ENCODE assay signal across 1 cellular context in genomic region chr7:115840702-115841101, GRCh38.
TF ChIP-seq lines count a peak whose summit lies in the region.

No MANE protein-coding gene starts in this region.

TF ChIP-seq in HCT116, 20 proteins besides CTCF, POLR2A, EP300 and RAD21:
- TF ChIP-seq, protein P1, sequence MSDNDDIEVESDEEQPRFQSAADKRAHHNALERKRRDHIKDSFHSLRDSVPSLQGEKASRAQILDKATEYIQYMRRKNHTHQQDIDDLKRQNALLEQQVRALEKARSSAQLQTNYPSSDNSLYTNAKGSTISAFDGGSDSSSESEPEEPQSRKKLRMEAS (IDR thresholded peaks at IDR 0.05) = no peak
- TF ChIP-seq JUND (IDR thresholded peaks at IDR 0.05) (no peak), FOSL1 (IDR thresholded peaks at IDR 0.05; ENCODE audit: low read depth) (no peak), POLR2AphosphoS5 (IDR thresholded peaks at IDR 0.05; ENCODE audit: low read depth, low read length) (no peak), EZH2phosphoT487 (IDR thresholded peaks at IDR 0.05; ENCODE audit: borderline replicate concordance) (no peak), SP1 (IDR thresholded peaks at IDR 0.05; ENCODE audit: low read depth) (no peak), SRF (IDR thresholded peaks at IDR 0.05; ENCODE audit: low read depth) (no peak), ELF1 (IDR thresholded peaks at IDR 0.05; ENCODE audit: borderline replicate concordance, low read depth) (no peak), ZNF274 (IDR thresholded peaks at IDR 0.05; ENCODE audit: low read depth, low read length) (no peak), CBX3 (IDR thresholded peaks at IDR 0.05; ENCODE audit: low read depth) (no peak), EGR1 (IDR thresholded peaks at IDR 0.05; ENCODE audit: low read depth) (no peak), ZFX (IDR thresholded peaks at IDR 0.05) (no peak), ATF3 (IDR thresholded peaks at IDR 0.05) (no peak), REST (IDR thresholded peaks at IDR 0.05; ENCODE audit: low read depth) (no peak), TCF7L2 (IDR thresholded peaks at IDR 0.05; ENCODE audit: borderline replicate concordance, extremely low read depth, insufficient read depth, insufficient read length) (no peak)
- TF ChIP-seq, protein P2, sequence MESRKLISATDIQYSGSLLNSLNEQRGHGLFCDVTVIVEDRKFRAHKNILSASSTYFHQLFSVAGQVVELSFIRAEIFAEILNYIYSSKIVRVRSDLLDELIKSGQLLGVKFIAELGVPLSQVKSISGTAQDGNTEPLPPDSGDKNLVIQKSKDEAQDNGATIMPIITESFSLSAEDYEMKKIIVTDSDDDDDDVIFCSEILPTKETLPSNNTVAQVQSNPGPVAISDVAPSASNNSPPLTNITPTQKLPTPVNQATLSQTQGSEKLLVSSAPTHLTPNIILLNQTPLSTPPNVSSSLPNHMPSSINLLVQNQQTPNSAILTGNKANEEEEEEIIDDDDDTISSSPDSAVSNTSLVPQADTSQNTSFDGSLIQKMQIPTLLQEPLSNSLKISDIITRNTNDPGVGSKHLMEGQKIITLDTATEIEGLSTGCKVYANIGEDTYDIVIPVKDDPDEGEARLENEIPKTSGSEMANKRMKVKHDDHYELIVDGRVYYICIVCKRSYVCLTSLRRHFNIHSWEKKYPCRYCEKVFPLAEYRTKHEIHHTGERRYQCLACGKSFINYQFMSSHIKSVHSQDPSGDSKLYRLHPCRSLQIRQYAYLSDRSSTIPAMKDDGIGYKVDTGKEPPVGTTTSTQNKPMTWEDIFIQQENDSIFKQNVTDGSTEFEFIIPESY (IDR thresholded peaks at IDR 0.05; ENCODE audit: extremely low read depth, insufficient replicate concordance, low read length) = no peak
